In genomic region chr10:110356628-110357245, GRCh38 we compare ENCODE assay signal across 9 cellular contexts. TPM values are rescaled to one million over a fixed set of nuclear protein-coding genes. Genes with fewer than 3 reads are reported as not detected.
A peak's percentile ranks its signal among the peaks of the same experiment; 100 is the strongest.
DNase-seq lines count a peak whose midpoint lies in the region; ATAC-seq and FAIRE-seq lines count a peak whose summit lies in the region.
"Had no signal": no experiment of that assay in that cellular context is flagged by ENCODE, and none has a peak within 500 bp of the region (broad histone marks: within the 10 kb centered on the region; RNA-seq: fewer than 3 reads in every experiment).

No MANE protein-coding gene starts in this region.

- DNase-seq in activated gamma-delta T cell treated with Interleukin-2 at 50 U/mL for 16 hours (peak; percentile 28), activated gamma-delta T cell (lab: John Stamatoyannopoulos, UW) (no peak), small intestine (peak; percentile 31), UCSD-AML1 (lab: John Stamatoyannopoulos, UW; ENCODE audit: unreplicated experiment) (no peak), medulla oblongata (ENCODE audit: extremely low spot score) (no peak)
- peak; percentile 45 for DNase-seq in activated CD4-positive, CD25-positive, alpha-beta regulatory T cell treated with anti-CD3 and anti-CD28 coated beads, Interleukin-2, amount 50 U/mL, for 16 hours (ENCODE audit: low read depth, low spot score)
- DNase-seq in effector CD4-positive, alpha-beta T cell, result peak; percentile 55

- FAIRE-seq in small intestine (lab: Jason Lieb, UNC), result no peak
- FAIRE-seq: endometrium had no signal

- no peaks in the 10 kb centered on the region for H3K27me3 ChIP-seq in small intestine (ENCODE audit: control insufficient read depth in 2 of 2, insufficient read depth in 2 of 2, low read length in 2 of 2)

- H3K4me1 ChIP-seq in small intestine (ENCODE audit: control insufficient read depth in 2 of 2, insufficient read depth in 1 of 2, low read depth in 1 of 2, low read length in 1 of 2), result peaks cover 0 to 5% of the 10 kb centered on the region in 2 donors

- peak overlapping the region in 1 of 2 donors; percentile 93 for H3K27ac ChIP-seq in small intestine (ENCODE audit: low read depth in 1 of 2, low read length in 1 of 2)

- 68 to 83% (median 68%) methylated on average over 19 of the region's 19 CpGs for WGBS in small intestine, 3 donors

- no peaks in the 10 kb centered on the region for H3K9me3 ChIP-seq in small intestine (ENCODE audit: control insufficient read depth, low read depth)

- no peak overlapping the region for H3K4me3 ChIP-seq in small intestine (ENCODE audit: low read depth in 1 of 2, low read length in 2 of 2)

- H3K36me3 ChIP-seq in small intestine (ENCODE audit: control insufficient read depth in 2 of 2, insufficient read depth in 2 of 2, low read length in 2 of 2), result no peaks in the 10 kb centered on the region

- peak; percentile 74 for ATAC-seq in HG03108 (IDR thresholded peaks at IDR 0.05; ENCODE audit: unreplicated experiment)

RNA-seq across cellular contexts. Expression of gene SMNDC1, which starts 52.0 kb away (rescaled TPM):
- 10 to 100 TPM; 11.3 to 12.3 (median 11.7) TPM for polyA plus RNA-seq in small intestine

Comparison
In these comparisons a context has a peak if more than half of its experiments do, and no peak if none do; other contexts are left out.
1. DNase-seq: peak in activated gamma-delta T cell treated with Interleukin-2 at 50 U/mL for 16 hours (single experiment), activated CD4-positive, CD25-positive, alpha-beta regulatory T cell treated with anti-CD3 and anti-CD28 coated beads, Interleukin-2, amount 50 U/mL, for 16 hours (single experiment), effector CD4-positive, alpha-beta T cell (single experiment) and small intestine (single experiment); none in activated gamma-delta T cell (single experiment), UCSD-AML1 (single experiment) and medulla oblongata (single experiment).